18 cellular contexts compared by ENCODE assay signal in the genomic region with DNA sequence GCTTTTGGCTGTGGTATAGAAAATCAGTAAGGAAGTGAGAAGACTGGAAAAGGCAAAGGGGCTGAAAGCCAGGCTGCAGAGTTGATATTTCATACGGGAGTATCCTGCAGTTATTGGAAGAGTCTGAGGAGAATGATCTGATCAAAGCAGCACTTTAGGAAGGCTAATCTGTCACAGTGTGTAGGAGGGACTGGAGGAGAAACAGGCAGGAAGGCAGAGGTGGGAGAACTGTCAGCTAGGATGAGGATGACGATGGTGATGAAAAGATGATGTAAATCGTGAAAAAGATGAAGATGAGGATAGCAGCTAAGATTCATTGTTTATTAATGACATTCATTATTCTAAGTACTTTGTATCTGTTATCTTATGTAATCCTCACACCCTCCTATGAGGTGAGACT.
DNase-seq lines count a peak whose midpoint lies in the region; ATAC-seq and TF ChIP-seq lines count a peak whose summit lies in the region.
"Had no signal": no experiment of that assay in that cellular context is flagged by ENCODE, and none has a peak within 500 bp of the region (broad histone marks: within the 10 kb centered on the region; RNA-seq: fewer than 3 reads in every experiment).

No MANE protein-coding gene starts in this region.

- H3K4me1 Mint-ChIP-seq in GM23338 = peaks cover 20% of the 10 kb centered on the region
- H3K4me1 Mint-ChIP-seq: B cell had no signal

- no peaks in the 10 kb centered on the region for H3K27me3 Mint-ChIP-seq in GM23338 (ENCODE audit: insufficient read depth, low read depth, poor library complexity)

- H3K36me3 Mint-ChIP-seq in GM23338 (ENCODE audit: low read depth) = no peaks in the 10 kb centered on the region
- H3K36me3 Mint-ChIP-seq: CD8-positive, alpha-beta T cell had no signal

- H3K27me3 ChIP-seq in GM23338 (ENCODE audit: insufficient read depth) = no peaks in the 10 kb centered on the region
- H3K27me3 ChIP-seq: BLaER1 treated with 17β-estradiol and CSF1 and Interleukin-3, amounts not matched to agents 10 nM and 100 nM had no signal

- peak overlapping the region; percentile 84; the same call in 1 of the 2 replicates for H2AFZ ChIP-seq in GM23338

- no peak overlapping the region for H3K4me3 Mint-ChIP-seq in GM23338
- H3K4me3 Mint-ChIP-seq: B cell; CD4-positive, alpha-beta T cell; CD8-positive, alpha-beta T cell had no signal

- H3K27ac Mint-ChIP-seq in GM23338 = no peak overlapping the region
- H3K27ac Mint-ChIP-seq: B cell; CD4-positive, alpha-beta T cell; CD8-positive, alpha-beta T cell had no signal

- H3K4me3 ChIP-seq in GM23338 (no peak overlapping the region), HEK293 (ENCODE audit: low read depth, low read length) (no peak overlapping the region)
- H3K4me3 ChIP-seq: BLaER1 treated with 17β-estradiol and CSF1 and Interleukin-3, amounts not matched to agents 10 nM and 100 nM had no signal

- H3K36me3 ChIP-seq in GM23338 (ENCODE audit: insufficient read depth) (no peaks in the 10 kb centered on the region), HEK293 (ENCODE audit: control insufficient read depth in 2 of 2, insufficient read depth in 1 of 2, low read length in 2 of 2) (no peaks in the 10 kb centered on the region)
- H3K36me3 ChIP-seq: BLaER1 treated with 17β-estradiol and CSF1 and Interleukin-3, amounts not matched to agents 10 nM and 100 nM had no signal

- H3K79me2 ChIP-seq in GM23338 (replicated peaks; ENCODE audit: insufficient read depth) = no peaks in the 10 kb centered on the region

- CTCF ChIA-PET in HEK293 (lab: Yijun Ruan, JAX) = no interaction called here

- peaks cover 6% of the 10 kb centered on the region for H3K4me1 ChIP-seq in GM23338 (ENCODE audit: insufficient read depth)
- no peaks in the 10 kb centered on the region for H3K4me1 ChIP-seq in HEK293 (ENCODE audit: control insufficient read depth, insufficient read depth, low read length)
- H3K4me1 ChIP-seq: BLaER1 treated with 17β-estradiol and CSF1 and Interleukin-3, amounts not matched to agents 10 nM and 100 nM had no signal

- H4K20me1 ChIP-seq in GM23338 (replicated peaks; ENCODE audit: insufficient read depth) = no peaks in the 10 kb centered on the region
- H4K20me1 ChIP-seq: BLaER1 treated with 17β-estradiol and CSF1 and Interleukin-3, amounts not matched to agents 10 nM and 100 nM had no signal

- DNase-seq in GM23338 (ENCODE audit: low spot score) = no peak
- peak; percentile 37 for DNase-seq in left kidney (ENCODE audit: low read depth, low spot score)
- DNase-seq in putamen (ENCODE audit: low spot score) = peak; percentile 55
- DNase-seq in NCI-H2171 (lab: John Stamatoyannopoulos, UW) = no peak
- DNase-seq in RKO (ENCODE audit: low spot score) = no peak
- DNase-seq in AML-193 (lab: John Stamatoyannopoulos, UW) = no peak
- DNase-seq: 8988T; ACHN; Caco-2; Calu3; CD4-positive, alpha-beta T cell; CD8-positive, alpha-beta T cell; DMS79 treated with DMSO at 0.1 percent for 48 hours; GF-D8 had no signal

- POLR2A ChIA-PET in HEK293 (lab: Yijun Ruan, JAX) = no interaction called here

- TF ChIP-seq CTCF in GM23338 (conservative IDR thresholded peaks at IDR 0.05; ENCODE audit: low read depth in 2 of 2) = no peak
- no peak for TF ChIP-seq CTCF in HEK293 (tag by site-specific recombination; IDR thresholded peaks at IDR 0.05)

- no peak for ATAC-seq in GM23338
- ATAC-seq: CD8-positive, alpha-beta T cell had no signal

- H3K4me2 ChIP-seq in GM23338 = no peak overlapping the region
- H3K4me2 ChIP-seq: BLaER1 treated with 17β-estradiol and CSF1 and Interleukin-3, amounts not matched to agents 10 nM and 100 nM had no signal

- 0 out of 2 replicates have a peak, but pooled peaks cover 3% of the 10 kb centered on the region for H3K9me2 ChIP-seq in GM23338 (ENCODE audit: insufficient read depth)

- H3K27ac ChIP-seq in GM23338 (ENCODE audit: low read depth) (no peak overlapping the region), HEK293 (ENCODE audit: extremely low read depth, low read depth, low read length) (no peak overlapping the region)
- H3K27ac ChIP-seq: BLaER1 treated with 17β-estradiol and CSF1 and Interleukin-3, amounts not matched to agents 10 nM and 100 nM; C4-2B had no signal

- no peaks in the 10 kb centered on the region for H3F3A ChIP-seq in GM23338 (replicated peaks; ENCODE audit: low read depth)

- H3K9me3 ChIP-seq in HEK293 (ENCODE audit: control insufficient read depth, insufficient read depth, low read depth, low read length) = no peaks in the 10 kb centered on the region
- H3K9me3 ChIP-seq: BLaER1 treated with 17β-estradiol and CSF1 and Interleukin-3, amounts not matched to agents 10 nM and 100 nM; Caco-2 had no signal

- H3K9me3 Mint-ChIP-seq in GM23338 = no peaks in the 10 kb centered on the region
- H3K9me3 Mint-ChIP-seq: CD4-positive, alpha-beta T cell; CD8-positive, alpha-beta T cell had no signal

TF ChIP-seq in GM23338, 12 proteins besides CTCF, POLR2A, EP300 and RAD21:
- no peak for TF ChIP-seq STAT1 (IDR thresholded peaks at IDR 0.05; ENCODE audit: unreplicated experiment)
- no peak for TF ChIP-seq EZH2 (IDR thresholded peaks at IDR 0.05; ENCODE audit: low read depth, unreplicated experiment)
- TF ChIP-seq, protein P1, sequence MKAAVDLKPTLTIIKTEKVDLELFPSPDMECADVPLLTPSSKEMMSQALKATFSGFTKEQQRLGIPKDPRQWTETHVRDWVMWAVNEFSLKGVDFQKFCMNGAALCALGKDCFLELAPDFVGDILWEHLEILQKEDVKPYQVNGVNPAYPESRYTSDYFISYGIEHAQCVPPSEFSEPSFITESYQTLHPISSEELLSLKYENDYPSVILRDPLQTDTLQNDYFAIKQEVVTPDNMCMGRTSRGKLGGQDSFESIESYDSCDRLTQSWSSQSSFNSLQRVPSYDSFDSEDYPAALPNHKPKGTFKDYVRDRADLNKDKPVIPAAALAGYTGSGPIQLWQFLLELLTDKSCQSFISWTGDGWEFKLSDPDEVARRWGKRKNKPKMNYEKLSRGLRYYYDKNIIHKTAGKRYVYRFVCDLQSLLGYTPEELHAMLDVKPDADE (IDR thresholded peaks at IDR 0.05) = no peak
- TF ChIP-seq JUNB (IDR thresholded peaks at IDR 0.05; ENCODE audit: unreplicated experiment) = no peak
- TF ChIP-seq ZNF331 (CRISPR knock-in tag; IDR thresholded peaks at IDR 0.05; ENCODE audit: low read depth) = no peak
- no peak for TF ChIP-seq NANOG (IDR thresholded peaks at IDR 0.05; ENCODE audit: borderline replicate concordance)

TF ChIP-seq in HEK293, 187 proteins besides CTCF, POLR2A, EP300 and RAD21:
- TF ChIP-seq EGR2 (tag by site-specific recombination; IDR thresholded peaks at IDR 0.05; ENCODE audit: low read depth) (peak; percentile 72), OVOL3 (tag by site-specific recombination; IDR thresholded peaks at IDR 0.05) (no peak), ZFHX2 (tag by site-specific recombination; conservative IDR thresholded peaks at IDR 0.05) (peak; percentile 72), ZNF513 (tag by site-specific recombination; IDR thresholded peaks at IDR 0.05) (0 out of 2 replicates have a peak, but pooled peaks have one; percentile 50), ZSCAN16 (tag by site-specific recombination; IDR thresholded peaks at IDR 0.05) (no peak)
TF ChIP-seq in HEK293: peak in this region for 3.

Comparison
In these comparisons a context has a peak if more than half of its experiments do, and no peak if none do; other contexts are left out.
1. DNase-seq: peak in left kidney (single experiment) and putamen (single experiment); none in GM23338 (single experiment), NCI-H2171 (single experiment), RKO (single experiment) and AML-193 (0 of 2).